Comparison of ENCODE assay signal across 18 cellular contexts in the genomic region with DNA sequence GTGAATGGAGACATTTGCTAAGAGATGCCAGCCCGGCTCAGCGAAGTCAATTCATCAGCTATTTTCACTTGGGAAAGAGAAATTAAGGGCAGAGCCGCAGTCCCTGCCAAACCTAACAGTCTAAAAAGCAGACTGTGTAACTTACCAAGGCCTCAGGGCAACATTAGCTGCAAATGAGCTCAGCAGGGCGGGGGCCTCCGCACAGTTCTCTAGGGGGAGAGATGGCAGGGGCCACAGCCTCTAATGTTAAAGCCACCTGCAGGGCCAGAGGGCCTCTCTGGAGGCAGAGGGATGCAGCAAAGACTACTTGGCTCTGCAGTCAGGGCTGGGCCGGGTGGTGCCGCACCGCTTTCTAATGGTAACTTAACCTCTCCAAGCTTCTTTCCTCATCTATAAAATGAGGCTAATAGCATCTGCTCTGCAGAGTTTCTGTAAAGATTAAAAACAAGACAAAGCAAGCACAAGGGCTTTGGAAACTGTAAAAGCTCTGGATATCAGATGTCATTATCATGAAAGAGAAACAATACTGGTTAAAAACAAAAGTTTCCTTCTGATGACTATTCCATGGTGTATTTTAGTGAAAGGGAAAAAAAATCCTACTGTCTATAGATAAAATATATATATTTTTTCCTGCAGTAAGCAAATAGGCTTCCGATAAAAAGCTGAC. TPM values are rescaled to one million over a fixed set of nuclear protein-coding genes. Genes with fewer than 3 reads are reported as not detected.
DNase-seq lines count a peak whose midpoint lies in the region; ATAC-seq and TF ChIP-seq lines count a peak whose summit lies in the region.
"Had no signal": no experiment of that assay in that cellular context is flagged by ENCODE, and none has a peak within 500 bp of the region (broad histone marks: within the 10 kb centered on the region; RNA-seq: fewer than 3 reads in every experiment).

No MANE protein-coding gene starts in this region.

- no peak for ATAC-seq in T-helper 17 cell
- ATAC-seq: GM12878; stimulated activated naive B cell treated with anti-CD40 and anti-IgM and Interleukin-4, amounts not matched to agents 10 μg/mL and 1 μg/mL and 100 μg/mL, for 72 hours; T-cell; upper lobe of right lung had no signal

- peaks cover 7% of the 10 kb centered on the region for H3K4me1 Mint-ChIP-seq in T-helper 17 cell

- no peaks in the 10 kb centered on the region for H3K9me3 ChIP-seq in BE2C
- no peaks in the 10 kb centered on the region for H3K9me3 ChIP-seq in colonic mucosa
- H3K9me3 ChIP-seq in muscle layer of duodenum (ENCODE audit: control insufficient read depth in 1 of 2, low read length in 2 of 2), result no peaks in the 10 kb centered on the region
- no peaks in the 10 kb centered on the region for H3K9me3 ChIP-seq in T-helper 17 cell (ENCODE audit: control insufficient read depth, low read length, poor library complexity, severe bottlenecking)
- H3K9me3 ChIP-seq: prostate gland, upper lobe of right lung had no signal

- peaks cover 12% of the 10 kb centered on the region for H3K27me3 Mint-ChIP-seq in T-helper 17 cell
- H3K27me3 Mint-ChIP-seq: T-cell had no signal

- H3K9ac ChIP-seq in colonic mucosa (ENCODE audit: low read depth in 2 of 2, low read length in 2 of 2), result peak overlapping the region in 1 of 2 donors; percentile 59

- H3K36me3 Mint-ChIP-seq in T-helper 17 cell (ENCODE audit: low read depth), result no peaks in the 10 kb centered on the region
- H3K36me3 Mint-ChIP-seq: stimulated activated naive B cell treated with anti-CD40 and anti-IgM and Interleukin-4, amounts not matched to agents 10 μg/mL and 1 μg/mL and 100 μg/mL, for 72 hours; T-cell had no signal

- no peak overlapping the region for H3K4me3 Mint-ChIP-seq in T-helper 17 cell
- H3K4me3 Mint-ChIP-seq: nephron; stimulated activated naive B cell treated with anti-CD40 and anti-IgM and Interleukin-4, amounts not matched to agents 10 μg/mL and 1 μg/mL and 100 μg/mL, for 72 hours; T-cell had no signal

- no peak overlapping the region for H3K4me3 ChIP-seq in BE2C (ENCODE audit: low read depth, low read length)
- H3K4me3 ChIP-seq in colonic mucosa, result no peak overlapping the region
- H3K4me3 ChIP-seq in muscle layer of duodenum (ENCODE audit: low read depth in 1 of 2, low read length in 2 of 2), result no peak overlapping the region
- H3K4me3 ChIP-seq: GM12878, prostate gland, upper lobe of right lung had no signal

- intact Hi-C loops in colonic mucosa (cut with DNase I), result no loop called here
- intact Hi-C loops in cardiac septum (cut with DNase I), result no loop called here

- H3K27ac Mint-ChIP-seq in T-helper 17 cell, result no peak overlapping the region
- H3K27ac Mint-ChIP-seq: stimulated activated naive B cell treated with anti-CD40 and anti-IgM and Interleukin-4, amounts not matched to agents 10 μg/mL and 1 μg/mL and 100 μg/mL, for 72 hours; T-cell had no signal

- H3K27me3 ChIP-seq in BE2C (no peaks in the 10 kb centered on the region), colonic mucosa (no peaks in the 10 kb centered on the region), muscle layer of duodenum (ENCODE audit: low read depth, low read length) (no peaks in the 10 kb centered on the region)
- H3K27me3 ChIP-seq: upper lobe of right lung had no signal

- peak overlapping the region; percentile 80 for H3K27ac ChIP-seq in colonic mucosa
- peak overlapping the region; percentile 14 for H3K27ac ChIP-seq in muscle layer of duodenum (ENCODE audit: low read length)
- H3K27ac ChIP-seq: upper lobe of right lung had no signal

- H3K4me1 ChIP-seq in BE2C (no peaks in the 10 kb centered on the region), colonic mucosa (peaks cover 6% of the 10 kb centered on the region), muscle layer of duodenum (ENCODE audit: control insufficient read depth in 1 of 2, insufficient read depth in 2 of 2, low read length in 2 of 2) (no peaks in the 10 kb centered on the region)

- TF ChIP-seq CTCF in BE2C (IDR thresholded peaks at IDR 0.05; ENCODE audit: low read depth, low read length), result no peak
- no peak for TF ChIP-seq CTCF in colonic mucosa (IDR thresholded peaks at IDR 0.05)

- H3K36me3 ChIP-seq in BE2C (no peaks in the 10 kb centered on the region), colonic mucosa (no peaks in the 10 kb centered on the region), muscle layer of duodenum (ENCODE audit: control insufficient read depth in 1 of 2, insufficient read depth in 2 of 2, low read length in 2 of 2) (no peaks in the 10 kb centered on the region)
- H3K36me3 ChIP-seq: prostate gland, upper lobe of right lung had no signal

- DNase-seq in BE2C, result peak; percentile 34
- DNase-seq in M059J (ENCODE audit: low read depth), result peak; percentile 27
- no peak for DNase-seq in colonic mucosa
- DNase-seq in T-helper 17 cell, result no peak
- no peak for DNase-seq in activated naive CD4-positive, alpha-beta T cell treated with anti-CD3 and anti-CD28 coated beads, Interleukin-2, amount 50 U/mL, for 16 hours
- DNase-seq in cardiac septum (ENCODE audit: low spot score), result no peak
- no peak for DNase-seq in amygdala (lab: John Stamatoyannopoulos, UW)
- DNase-seq: activated CD8-positive, alpha-beta memory T cell treated with anti-CD3 and anti-CD28 coated beads for 24 hours; mammary epithelial cell; NCI-H2029 treated with DMSO at 0.1 percent for 48 hours; NCI-H748 treated with DMSO at 0.1 percent for 48 hours; stimulated activated naive B cell treated with anti-CD40 and anti-IgM and Interleukin-4, amounts not matched to agents 10 μg/mL and 1 μg/mL and 100 μg/mL, for 72 hours; T-cell; upper lobe of right lung had no signal

RNA-seq across cellular contexts. Expression of gene GPRC5A, which starts 13.4 kb away (rescaled TPM):
- polyA plus RNA-seq in BE2C (2012; ENCODE audit: insufficient read depth, insufficient read length, low read depth), result not detected
- total RNA-seq in M059J (2014; rRNA removed; shearing (Covaris generic)), result 70.0 and 89.7 TPM in 2 replicates
- 100 to 1,000 TPM; 234 to 246 TPM for total RNA-seq in colonic mucosa
- total RNA-seq in T-helper 17 cell, result under 1 TPM; 0.02 to 0.26 TPM
- total RNA-seq in cardiac septum, result 0.78 TPM

Comparison
In these comparisons a context has a peak if more than half of its experiments do, and no peak if none do; other contexts are left out.
1. DNase-seq: peak in BE2C (single experiment) and M059J (single experiment); none in colonic mucosa (single experiment), T-helper 17 cell (0 of 3), activated naive CD4-positive, alpha-beta T cell treated with anti-CD3 and anti-CD28 coated beads, Interleukin-2, amount 50 U/mL, for 16 hours (single experiment), cardiac septum (single experiment) and amygdala (0 of 56).
2. RNA of gene GPRC5A, which starts 13.4 kb away (total RNA-seq): 234 to 246 TPM in colonic mucosa and 70.0 to 89.7 TPM in M059J; 0.78 TPM in cardiac septum (single experiment) and 0.02 to 0.26 TPM in T-helper 17 cell; every median in the first group is over 10 times any median in the second.